17 cellular contexts compared by ENCODE assay signal in the genomic region with DNA sequence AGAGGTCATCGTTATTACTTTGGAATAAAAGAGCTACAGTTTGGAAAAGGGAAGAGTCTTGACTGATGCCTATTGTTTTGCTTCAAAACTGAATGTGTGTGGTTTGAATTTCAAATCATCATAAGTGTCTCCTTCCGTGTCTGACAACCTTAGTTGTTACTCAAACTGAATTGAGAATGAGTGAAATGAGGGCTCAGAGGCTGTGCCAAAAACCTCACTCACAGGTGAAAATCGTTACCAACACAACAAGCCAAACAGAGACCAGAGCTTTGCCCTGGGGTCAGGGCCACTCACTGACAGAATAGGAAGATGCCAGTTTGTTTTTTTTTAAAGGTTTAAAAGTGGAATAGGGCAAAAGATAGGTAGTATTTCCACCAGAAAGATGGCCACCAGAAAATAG. TPM values are rescaled to one million over a fixed set of nuclear protein-coding genes. Genes with fewer than 3 reads are reported as not detected.
A peak's percentile ranks its signal among the peaks of the same experiment; 100 is the strongest.
DNase-seq lines count a peak whose midpoint lies in the region.
"Had no signal": no experiment of that assay in that cellular context is flagged by ENCODE, and none has a peak within 500 bp of the region (broad histone marks: within the 10 kb centered on the region; RNA-seq: fewer than 3 reads in every experiment).

No MANE protein-coding gene starts in this region.

- H3K27me3 ChIP-seq in Karpas-422 (ENCODE audit: low read length) (no peaks in the 10 kb centered on the region), ectodermal cell (ENCODE audit: control insufficient read depth, insufficient read depth, low read length, poor library complexity, severe bottlenecking) (no peaks in the 10 kb centered on the region), neuron (ENCODE audit: insufficient read depth, low read length) (no peaks in the 10 kb centered on the region)

- H3K4me1 ChIP-seq in Karpas-422 (ENCODE audit: low read length) (peaks cover 19% of the 10 kb centered on the region), ectodermal cell (ENCODE audit: control insufficient read depth, insufficient read depth, low read length) (peaks cover 20% of the 10 kb centered on the region), neuron (ENCODE audit: insufficient read depth, low read length) (peaks cover 11% of the 10 kb centered on the region)

- H3K9me3 ChIP-seq in Karpas-422 (ENCODE audit: low read length) (no peaks in the 10 kb centered on the region), ectodermal cell (ENCODE audit: control insufficient read depth, low read length) (no peaks in the 10 kb centered on the region), neuron (ENCODE audit: low read length) (no peaks in the 10 kb centered on the region)

- H4K20me1 ChIP-seq in Karpas-422 (ENCODE audit: insufficient read depth, low read depth, low read length), result no peaks in the 10 kb centered on the region

- WGBS in ectodermal cell, 2 experiments, result 79 to 87% methylated on average over 3 of the region's 3 CpGs

- H3K79me2 ChIP-seq in Karpas-422 (ENCODE audit: low read length), result no peaks in the 10 kb centered on the region

- no peaks in the 10 kb centered on the region for H3K36me3 ChIP-seq in Karpas-422 (ENCODE audit: insufficient read depth, low read length)
- H3K36me3 ChIP-seq in ectodermal cell (ENCODE audit: control insufficient read depth, insufficient read depth, low read length), result no peaks in the 10 kb centered on the region
- H3K36me3 ChIP-seq in neuron (ENCODE audit: insufficient read depth, low read length), result no peaks in the 10 kb centered on the region

- H3K4me3 ChIP-seq in Karpas-422 (ENCODE audit: low read length) (no peak overlapping the region), ectodermal cell (ENCODE audit: insufficient read depth, low read depth, low read length) (no peak overlapping the region), neuron (ENCODE audit: low read length) (no peak overlapping the region)

- DNase-seq in Karpas-422 (no peak), NCI-H69 (lab: John Stamatoyannopoulos, UW) (peak; percentile 40), NCI-H1930 (lab: John Stamatoyannopoulos, UW) (no peak), amygdala (lab: John Stamatoyannopoulos, UW) (no peak)
- no peak for DNase-seq in activated effector memory CD4-positive, alpha-beta T cell treated with Interleukin-2 at 50 U/mL for 16 hours
- no peak for DNase-seq in activated CD4-positive, alpha-beta T cell treated with anti-CD3 and anti-CD28 coated beads for 48 hours
- DNase-seq: activated CD4-positive, alpha-beta T cell treated with anti-CD3 and anti-CD28 coated beads, Interleukin-2, amount 10 ng/mL, durations not matched to agents 7 days and 5 days; activated T-cell treated with anti-CD3 and anti-CD28 coated beads, Interleukin-2, amount 50 U/mL, for 72 hours; DMS79 treated with DMSO at 0.1 percent for 48 hours; GOT3; left colon; naive B cell; NCI-H1417; SHP77 treated with DMSO at 0.1 percent for 48 hours; T1000 had no signal

- H3K4me2 ChIP-seq in Karpas-422 (ENCODE audit: low read depth, low read length, poor library complexity, severe bottlenecking), result no peak overlapping the region

- H3K9me2 ChIP-seq in Karpas-422 (replicated peaks; ENCODE audit: insufficient read depth, low read length), result no peaks in the 10 kb centered on the region

- peak overlapping the region; percentile 72; the same call in 1 of the 2 replicates for H2AFZ ChIP-seq in Karpas-422 (ENCODE audit: low read length)
- H2AFZ ChIP-seq in neuron (ENCODE audit: low read depth, low read length), result peak overlapping the region; percentile 32

- no peak overlapping the region for H3K27ac ChIP-seq in Karpas-422 (ENCODE audit: low read length)
- H3K27ac ChIP-seq in ectodermal cell (ENCODE audit: insufficient read depth, low read depth, low read length, poor library complexity, severe bottlenecking), result peak overlapping the region; percentile 19

- no peak overlapping the region for H3K9ac ChIP-seq in Karpas-422 (ENCODE audit: low read length)

RNA-seq across cellular contexts. Expression of gene SIRT5, which starts 15.2 kb away (rescaled TPM):
- 15.2 and 16.1 TPM in 2 replicates for total RNA-seq in Karpas-422 (2014; rRNA removed; shearing (Covaris generic); ENCODE audit: low replicate concordance)
- polyA plus RNA-seq in ectodermal cell (2013, experiment 1 of 4), result 15.2 TPM
- 17.4 TPM for polyA plus RNA-seq in ectodermal cell (2013, experiment 2 of 4)
- 11.5 TPM for polyA plus RNA-seq in ectodermal cell (2013, experiment 3 of 4)
- 13.6 TPM for polyA plus RNA-seq in ectodermal cell (2013, experiment 4 of 4)

RNA-seq across cellular contexts. Expression of gene NOL7, which starts 55.9 kb away (rescaled TPM):
- 96.0 and 110 TPM in 2 replicates for total RNA-seq in Karpas-422 (2014; rRNA removed; shearing (Covaris generic); ENCODE audit: low replicate concordance)
- polyA plus RNA-seq in ectodermal cell (2013, experiment 1 of 4), result 54.5 TPM
- polyA plus RNA-seq in ectodermal cell (2013, experiment 2 of 4), result 59.2 TPM
- 61.3 TPM for polyA plus RNA-seq in ectodermal cell (2013, experiment 3 of 4)
- 63.8 TPM for polyA plus RNA-seq in ectodermal cell (2013, experiment 4 of 4)
